In the genomic region with DNA sequence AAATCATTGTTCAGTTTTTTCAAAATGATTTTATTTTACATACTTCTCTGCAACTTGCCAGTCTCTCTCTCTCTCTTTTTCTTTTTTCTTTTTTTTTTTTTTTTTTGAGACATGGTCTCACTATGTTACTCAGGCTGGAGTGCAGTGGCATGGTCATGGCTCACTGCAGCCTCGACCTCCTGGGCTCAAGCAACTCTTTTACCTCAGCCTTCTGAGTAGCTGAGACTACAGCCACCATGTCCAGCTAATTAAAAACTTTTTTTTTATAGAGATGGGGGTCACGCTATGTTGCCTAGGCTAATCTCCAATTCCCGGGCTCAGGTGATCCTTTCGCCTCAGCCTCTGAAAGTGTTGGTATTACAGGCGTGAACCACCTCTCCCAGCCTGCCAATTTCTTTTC, we compare ENCODE assay signal across 25 cellular contexts.
"Had no signal": no experiment of that assay in that cellular context is flagged by ENCODE, and none has a peak within 500 bp of the region (broad histone marks: within the 10 kb centered on the region; RNA-seq: fewer than 3 reads in every experiment).

No MANE protein-coding gene starts in this region.

- H3K4me1 Mint-ChIP-seq: activated B cell treated with CpG ODN at 0.5 μM for 24 hours, naive B cell had no signal

- H3K9me3 ChIP-seq: adrenal gland, body of pancreas, neutrophil, ovary, prostate gland, spleen, tibial nerve had no signal

- H3K36me3 ChIP-seq: adrenal gland, neutrophil, ovary, prostate gland, spleen, tibial nerve had no signal

- H3K9me3 Mint-ChIP-seq: activated B cell treated with CpG ODN at 0.5 μM for 24 hours; activated CD8-positive, alpha-beta T cell treated with anti-CD3 and anti-CD28 coated beads for 36 hours; activated naive CD8-positive, alpha-beta T cell treated with anti-CD3 and anti-CD28 coated beads for 36 hours; mesothelial cell of epicardium; naive B cell; nephron progenitor cell had no signal

- H3K27ac ChIP-seq: adrenal gland, body of pancreas, coronary artery, dorsolateral prefrontal cortex, neutrophil, ovary, prostate gland, spleen, tibial nerve had no signal

- H3K27me3 ChIP-seq: adrenal gland, body of pancreas, dorsolateral prefrontal cortex, neutrophil, ovary, spleen, tibial nerve had no signal

- H3K27ac Mint-ChIP-seq: activated B cell treated with CpG ODN at 0.5 μM for 24 hours; activated CD8-positive, alpha-beta T cell treated with anti-CD3 and anti-CD28 coated beads for 36 hours; activated naive CD8-positive, alpha-beta T cell treated with anti-CD3 and anti-CD28 coated beads for 36 hours; mesothelial cell of epicardium; naive B cell; nephron progenitor cell had no signal

- DNase-seq: activated B cell treated with CpG ODN at 0.5 μM for 24 hours; activated CD4-positive, alpha-beta T cell treated with anti-CD3 and anti-CD28 coated beads, Interleukin-2, amount 50 U/mL, for 1 hour; activated CD8-positive, alpha-beta T cell treated with anti-CD3 and anti-CD28 coated beads for 36 hours; activated effector memory CD4-positive, alpha-beta T cell treated with Interleukin-2 at 50 U/mL for 16 hours; activated naive CD4-positive, alpha-beta T cell treated with Interleukin-2 at 50 U/mL for 16 hours; activated naive CD8-positive, alpha-beta T cell treated with anti-CD3 and anti-CD28 coated beads for 36 hours; activated T-cell treated with anti-CD3 and anti-CD28 coated beads, Interleukin-2, amount 50 U/mL, for 48 hours; adrenal gland; aorta; body of pancreas; cerebellar nuclear complex; dorsolateral prefrontal cortex; effector memory CD4-positive, alpha-beta T cell; glutamatergic neuron; left ventricle myocardium superior; naive B cell; nephron progenitor cell; ovary; spleen; stimulated activated naive CD4-positive, alpha-beta T cell had no signal

- H3K4me3 Mint-ChIP-seq: activated B cell treated with CpG ODN at 0.5 μM for 24 hours; activated CD8-positive, alpha-beta T cell treated with anti-CD3 and anti-CD28 coated beads for 36 hours; activated naive CD8-positive, alpha-beta T cell treated with anti-CD3 and anti-CD28 coated beads for 36 hours; mesothelial cell of epicardium; naive B cell; nephron progenitor cell had no signal

- ATAC-seq: activated CD8-positive, alpha-beta T cell treated with anti-CD3 and anti-CD28 coated beads for 36 hours; body of pancreas; left ventricle myocardium superior had no signal

- H3K4me3 ChIP-seq: adrenal gland, body of pancreas, coronary artery, dorsolateral prefrontal cortex, ovary, prostate gland, spleen, tibial nerve had no signal

- H3K36me3 Mint-ChIP-seq: activated naive CD8-positive, alpha-beta T cell treated with anti-CD3 and anti-CD28 coated beads for 36 hours; mesothelial cell of epicardium; naive B cell had no signal

- H3K4me1 ChIP-seq: adrenal gland, body of pancreas, prostate gland, spleen, tibial nerve had no signal

- H3K27me3 Mint-ChIP-seq: activated B cell treated with CpG ODN at 0.5 μM for 24 hours; activated CD8-positive, alpha-beta T cell treated with anti-CD3 and anti-CD28 coated beads for 36 hours; activated naive CD8-positive, alpha-beta T cell treated with anti-CD3 and anti-CD28 coated beads for 36 hours; naive B cell had no signal
